11 cellular contexts compared by ENCODE assay signal in genomic region chr17:48376926-48377325, GRCh38. TPM values are rescaled to one million over a fixed set of nuclear protein-coding genes. Genes with fewer than 3 reads are reported as not detected.
"Had no signal": no experiment of that assay in that cellular context is flagged by ENCODE, and none has a peak within 500 bp of the region (broad histone marks: within the 10 kb centered on the region; RNA-seq: fewer than 3 reads in every experiment).

No MANE protein-coding gene starts in this region.

- ATAC-seq: HCT116 had no signal

- H3K9ac ChIP-seq: GM23248, KMS-11 had no signal

- H3K27ac ChIP-seq: GM23248, HL-60, KMS-11 had no signal

- H3K4me2 ChIP-seq: KMS-11 had no signal

- H2AFZ ChIP-seq: GM23248 had no signal

- H3K9me3 ChIP-seq: HAP-1 had no signal

- H3K4me1 ChIP-seq: HAP-1 had no signal

- H3K4me3 ChIP-seq: GM23248, HAP-1 had no signal

- DNase-seq: GM23248, GOT3, H7, IMR-90, Karpas-422, KBM-7 had no signal

- H3K36me3 ChIP-seq: HAP-1 had no signal

RNA-seq across cellular contexts. Expression of gene SKAP1, which starts 53.1 kb away (rescaled TPM):
- total RNA-seq: GM23248, H4, H7, IMR-90 had no signal
- polyA plus RNA-seq: GM23248, IMR-90 had no signal
